ENCODE assay signal across 9 cellular contexts in genomic region chr6:146968041-146968760, GRCh38.
DNase-seq lines count a peak whose midpoint lies in the region; ATAC-seq and TF ChIP-seq lines count a peak whose summit lies in the region.
"Had no signal": no experiment of that assay in that cellular context is flagged by ENCODE, and none has a peak within 500 bp of the region (broad histone marks: within the 10 kb centered on the region; RNA-seq: fewer than 3 reads in every experiment).

No MANE protein-coding gene starts in this region.

- no peak overlapping the region for H3K9ac ChIP-seq in GM23248

- no peaks in the 10 kb centered on the region for H3K36me3 ChIP-seq in GM23248 (ENCODE audit: low read depth)
- H3K36me3 ChIP-seq: right atrium auricular region had no signal

- H3K9me3 ChIP-seq in GM23248 (ENCODE audit: low read depth) = no peaks in the 10 kb centered on the region

- in situ Hi-C loops in GM23248 (cut with MboI) = no loop called here

- H3K4me2 ChIP-seq in GM23248 (ENCODE audit: unreplicated experiment) = peak overlapping the region; percentile 22

- H3K4me3 ChIP-seq in GM23248 (0 out of 2 replicates have a peak overlapping the region, but pooled peaks have one; percentile 10), choroid plexus epithelial cell (ENCODE audit: low read depth, low read length) (no peak overlapping the region)
- H3K4me3 ChIP-seq: right atrium auricular region had no signal

- H2AFZ ChIP-seq in GM23248 = no peak overlapping the region

- peak; percentile 93 for DNase-seq in GM23248
- DNase-seq in NCI-H446 treated with DMSO at 0.1 percent for 48 hours (lab: John Stamatoyannopoulos, UW) = peak; percentile 88
- DNase-seq in choroid plexus epithelial cell (ENCODE audit: low read depth) = peak; percentile 92
- DNase-seq in pulmonary artery endothelial cell (ENCODE audit: low read depth, low spot score) = peak; percentile 35
- DNase-seq in posterior cingulate gyrus = no peak
- DNase-seq in NCI-H2081 (lab: John Stamatoyannopoulos, UW) = no peak

- no peak overlapping the region for H3K27ac ChIP-seq in GM23248
- H3K27ac ChIP-seq: right atrium auricular region had no signal

- H3K4me1 ChIP-seq in GM23248 (ENCODE audit: insufficient read depth) = peaks cover 22% of the 10 kb centered on the region
- H3K4me1 ChIP-seq: right atrium auricular region had no signal

- peaks cover 9% of the 10 kb centered on the region; the same call in 1 of the 2 replicates for H3F3A ChIP-seq in GM23248 (ENCODE audit: insufficient read depth)

- 13% methylated on average over 4 of the region's 4 CpGs for WGBS in GM23248 (ENCODE audit: low coverage in 1 of 2, low lambda C conversion rate in 2 of 2, missing lambda C conversion rate in 2 of 2), 2 experiments

- H3K27me3 ChIP-seq in GM23248 (replicated peaks; ENCODE audit: insufficient read depth) = no peaks in the 10 kb centered on the region
- H3K27me3 ChIP-seq: right atrium auricular region had no signal

- H3K9me2 ChIP-seq in GM23248 (ENCODE audit: insufficient read depth) = no peaks in the 10 kb centered on the region

- no peaks in the 10 kb centered on the region for H3K79me2 ChIP-seq in GM23248 (ENCODE audit: insufficient read depth)

- TF ChIP-seq CTCF in choroid plexus epithelial cell (conservative IDR thresholded peaks at IDR 0.05; ENCODE audit: low read depth, low read length) = no peak

- ATAC-seq in GM21515 (IDR thresholded peaks at IDR 0.05; ENCODE audit: unreplicated experiment) (no peak), HG03378 (IDR thresholded peaks at IDR 0.05; ENCODE audit: unreplicated experiment) (no peak)

- intact Hi-C loops in posterior cingulate gyrus (cut with DNase I) = no loop called here

- H4K20me1 ChIP-seq in GM23248 (ENCODE audit: insufficient read depth) = no peaks in the 10 kb centered on the region

Comparison
In these comparisons a context has a peak if more than half of its experiments do, and no peak if none do; other contexts are left out.
1. DNase-seq: peak in GM23248 (single experiment), NCI-H446 treated with DMSO at 0.1 percent for 48 hours (single experiment), choroid plexus epithelial cell (single experiment) and pulmonary artery endothelial cell (single experiment); none in posterior cingulate gyrus (0 of 10) and NCI-H2081 (0 of 2).